ENCODE assay signal across 28 cellular contexts in genomic region chr2:133829686-133830085, GRCh38.
"Had no signal": no experiment of that assay in that cellular context is flagged by ENCODE, and none has a peak within 500 bp of the region (broad histone marks: within the 10 kb centered on the region; RNA-seq: fewer than 3 reads in every experiment).

No MANE protein-coding gene starts in this region.

- DNase-seq: activated CD4-positive, alpha-beta T cell treated with anti-CD3 and anti-CD28 coated beads, Interleukin-2, amount 10 ng/mL, durations not matched to agents 24 days and 14 days; activated CD4-positive, alpha-beta T cell treated with anti-CD3 and anti-CD28 coated beads, Interleukin-2, amount 50 U/mL, for 48 hours; activated CD8-positive, alpha-beta memory T cell treated with anti-CD3 and anti-CD28 coated beads, Interleukin-2, amount 10 ng/mL, durations not matched to agents 7 days and 5 days; activated effector memory CD4-positive, alpha-beta T cell treated with Interleukin-2 at 50 U/mL for 16 hours; activated naive CD4-positive, alpha-beta T cell; activated T-cell treated with anti-CD3 and anti-CD28 coated beads, Interleukin-2, amount 50 U/mL, for 24 hours; amniotic stem cell; MG63; NCI-H1105; NCI-H1436; NCI-H1694 treated with DMSO at 0.1 percent for 48 hours; NCI-H2029 treated with DMSO at 0.1 percent for 48 hours; NCI-H510A treated with DMSO at 0.1 percent for 48 hours; NCI-H69; NK-92 treated with Interleukin-12 subunit alpha and Interleukin-12 subunit beta, amount 100 ng/mL, for 24 hours; OCI-M1; RPMI8226; SK-N-SH; T-helper 1 cell had no signal

- H3K4me1 ChIP-seq: ascending aorta had no signal

- H3K36me3 ChIP-seq: ascending aorta, MG63 had no signal

- H3K4me1 Mint-ChIP-seq: activated CD4-positive, alpha-beta T cell treated with anti-CD3 and anti-CD28 coated beads, Interleukin-2, amount 10 ng/mL, durations not matched to agents 24 days and 14 days; activated CD8-positive, alpha-beta memory T cell treated with anti-CD3 and anti-CD28 coated beads, Interleukin-2, amount 10 ng/mL, durations not matched to agents 7 days and 5 days; activated naive CD4-positive, alpha-beta T cell treated with anti-CD3 and anti-CD28 coated beads, Interleukin-2, amount 50 U/mL, for 24 hours; brain; central memory CD8-positive, alpha-beta T cell had no signal

- H3K9ac ChIP-seq: KMS-11, SK-N-SH had no signal

- H3K36me3 Mint-ChIP-seq: activated CD8-positive, alpha-beta memory T cell treated with anti-CD3 and anti-CD28 coated beads, Interleukin-2, amount 10 ng/mL, durations not matched to agents 7 days and 5 days; activated naive CD4-positive, alpha-beta T cell treated with anti-CD3 and anti-CD28 coated beads, Interleukin-2, amount 50 U/mL, for 24 hours; brain had no signal

- H3K27ac Mint-ChIP-seq: activated CD4-positive, alpha-beta T cell treated with anti-CD3 and anti-CD28 coated beads, Interleukin-2, amount 10 ng/mL, durations not matched to agents 24 days and 14 days; activated CD8-positive, alpha-beta memory T cell treated with anti-CD3 and anti-CD28 coated beads, Interleukin-2, amount 10 ng/mL, durations not matched to agents 7 days and 5 days; activated naive CD4-positive, alpha-beta T cell treated with anti-CD3 and anti-CD28 coated beads, Interleukin-2, amount 50 U/mL, for 24 hours; activated T-cell treated with anti-CD3 and anti-CD28 coated beads, Interleukin-2, amount 50 U/mL, for 24 hours; activated T-helper 1 cell treated with anti-CD3 and anti-CD28 coated beads, Interleukin-12 subunit alpha, Interleukin-12 subunit beta, Interleukin-2, Interleukin-4 antibody, amounts not matched to agents 30 ng/mL and 10 ng/mL and 1 ng/mL, durations not matched to agents 14 hours and 24 hours and 36 hours; brain had no signal

- H3K4me3 Mint-ChIP-seq: activated CD4-positive, alpha-beta T cell treated with anti-CD3 and anti-CD28 coated beads, Interleukin-2, amount 10 ng/mL, durations not matched to agents 24 days and 14 days; activated CD8-positive, alpha-beta memory T cell treated with anti-CD3 and anti-CD28 coated beads, Interleukin-2, amount 10 ng/mL, durations not matched to agents 7 days and 5 days; activated naive CD4-positive, alpha-beta T cell treated with anti-CD3 and anti-CD28 coated beads, Interleukin-2, amount 50 U/mL, for 24 hours; activated T-cell treated with anti-CD3 and anti-CD28 coated beads, Interleukin-2, amount 50 U/mL, for 24 hours; activated T-helper 1 cell treated with anti-CD3 and anti-CD28 coated beads, Interleukin-12 subunit alpha, Interleukin-12 subunit beta, Interleukin-2, Interleukin-4 antibody, amounts not matched to agents 30 ng/mL and 10 ng/mL and 1 ng/mL, durations not matched to agents 14 hours and 24 hours and 36 hours; brain; central memory CD8-positive, alpha-beta T cell had no signal

- H3K9me3 ChIP-seq: ascending aorta, MG63, SK-N-SH had no signal

- H3K4me2 ChIP-seq: KMS-11, SK-N-SH had no signal

- H3K27ac ChIP-seq: ascending aorta, KMS-11 had no signal

- ATAC-seq: activated CD4-positive, CD25-positive, alpha-beta regulatory T cell treated with anti-CD3 and anti-CD28 coated beads, Interleukin-2, amount 50 U/mL, for 24 hours; activated CD8-positive, alpha-beta memory T cell treated with anti-CD3 and anti-CD28 coated beads, Interleukin-2, amount 10 ng/mL, durations not matched to agents 7 days and 5 days; Panc1; Right ventricle myocardium inferior had no signal

- H3K9me3 Mint-ChIP-seq: activated CD4-positive, alpha-beta T cell treated with anti-CD3 and anti-CD28 coated beads, Interleukin-2, amount 10 ng/mL, durations not matched to agents 24 days and 14 days; activated naive CD4-positive, alpha-beta T cell treated with anti-CD3 and anti-CD28 coated beads, Interleukin-2, amount 50 U/mL, for 24 hours; activated T-cell treated with anti-CD3 and anti-CD28 coated beads, Interleukin-2, amount 50 U/mL, for 24 hours; activated T-helper 1 cell treated with anti-CD3 and anti-CD28 coated beads, Interleukin-12 subunit alpha, Interleukin-12 subunit beta, Interleukin-2, Interleukin-4 antibody, amounts not matched to agents 30 ng/mL and 10 ng/mL and 1 ng/mL, durations not matched to agents 14 hours and 24 hours and 36 hours had no signal

- H3K4me3 ChIP-seq: ascending aorta, MG63 had no signal

- H3K27me3 Mint-ChIP-seq: activated CD4-positive, alpha-beta T cell treated with anti-CD3 and anti-CD28 coated beads, Interleukin-2, amount 10 ng/mL, durations not matched to agents 24 days and 14 days; activated CD8-positive, alpha-beta memory T cell treated with anti-CD3 and anti-CD28 coated beads, Interleukin-2, amount 10 ng/mL, durations not matched to agents 7 days and 5 days had no signal

- H3K27me3 ChIP-seq: ascending aorta, MG63 had no signal
